14 cellular contexts compared by ENCODE assay signal in the genomic region with DNA sequence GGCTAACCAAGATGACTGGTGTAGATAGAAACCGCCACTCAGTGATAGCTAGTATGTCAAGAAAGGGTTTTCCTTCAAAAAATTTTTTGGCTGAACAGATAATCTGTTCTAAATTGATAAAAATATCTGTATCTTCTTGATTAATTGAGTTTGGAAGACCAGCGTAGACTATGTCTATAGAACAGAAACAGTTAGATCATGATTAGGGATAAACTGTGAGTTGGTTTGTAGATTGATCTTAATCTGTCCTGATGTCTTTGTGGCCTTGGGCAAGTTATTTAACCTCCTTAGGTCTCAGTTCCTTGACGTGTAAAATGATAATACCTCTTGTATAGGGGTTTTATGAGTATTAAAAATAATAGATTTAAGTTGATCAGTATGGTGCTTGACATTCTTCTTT. TPM values are rescaled to one million over a fixed set of nuclear protein-coding genes. Genes with fewer than 3 reads are reported as not detected.
DNase-seq lines count a peak whose midpoint lies in the region; ATAC-seq, FAIRE-seq and TF ChIP-seq lines count a peak whose summit lies in the region.
"Had no signal": no experiment of that assay in that cellular context is flagged by ENCODE, and none has a peak within 500 bp of the region (broad histone marks: within the 10 kb centered on the region; RNA-seq: fewer than 3 reads in every experiment).

No MANE protein-coding gene starts in this region.

- POLR2A ChIA-PET in SK-N-SH (lab: Yijun Ruan, JAX): no interaction called here

- no peak for FAIRE-seq in small intestine (lab: Jason Lieb, UNC)
- FAIRE-seq: frontal cortex had no signal

- H4K20me1 ChIP-seq in SK-N-SH (ENCODE audit: insufficient read depth): peaks cover 58% of the 10 kb centered on the region

- no peak for DNase-seq in T-helper 2 cell treated with Interferon-gamma antibody and Interleukin-4, amounts not matched to agents 5 μg/mL and 100 μg/mL, for 36 hours (ENCODE audit: low spot score)
- DNase-seq in T-helper 2 cell (no peak), SK-N-SH (no peak), esophagus muscularis mucosa (ENCODE audit: extremely low spot score) (no peak), small intestine (no peak), DMS79 treated with DMSO at 0.1 percent for 48 hours (lab: John Stamatoyannopoulos, UW) (no peak), NCI-H526 (lab: John Stamatoyannopoulos, UW) (no peak)
- no peak for DNase-seq in stimulated activated naive B cell treated with anti-CD40 and anti-IgM and Interleukin-4, amounts not matched to agents 10 μg/mL and 1 μg/mL and 100 μg/mL, for 72 hours
- DNase-seq: immature natural killer cell, NCI-H1092 treated with DMSO at 0.1 percent for 48 hours, posterior cingulate gyrus, SHP77 treated with DMSO at 0.1 percent for 48 hours had no signal

- H3K9me3 ChIP-seq in SK-N-SH (no peaks in the 10 kb centered on the region), esophagus muscularis mucosa (no peaks in the 10 kb centered on the region), small intestine (ENCODE audit: control insufficient read depth, low read depth) (no peaks in the 10 kb centered on the region)

- H3K9me3 Mint-ChIP-seq in T-helper 2 cell treated with Interferon-gamma antibody and Interleukin-4, amounts not matched to agents 5 μg/mL and 100 μg/mL, for 36 hours: no peaks in the 10 kb centered on the region
- H3K9me3 Mint-ChIP-seq in stimulated activated naive B cell treated with anti-CD40 and anti-IgM and Interleukin-4, amounts not matched to agents 10 μg/mL and 1 μg/mL and 100 μg/mL, for 72 hours: peaks cover 0 to 1% of the 10 kb centered on the region in 2 donors
- H3K9me3 Mint-ChIP-seq: immature natural killer cell, mesothelial cell of epicardium had no signal

- TF ChIP-seq POLR2A in esophagus muscularis mucosa (IDR thresholded peaks at IDR 0.05; ENCODE audit: low read depth): no peak

- 0 out of 2 replicates have a peak overlapping the region, but pooled peaks have one; percentile 89 for H3K4me2 ChIP-seq in SK-N-SH

- ATAC-seq in stimulated activated naive B cell treated with anti-CD40 and anti-IgM and Interleukin-4, amounts not matched to agents 10 μg/mL and 1 μg/mL and 100 μg/mL, for 72 hours (replicated peaks): no peak

- CTCF ChIA-PET in SK-N-SH (lab: Yijun Ruan, JAX): interaction anchor here (1.6 to 1.7 kb wide), 2 partner anchors 372 to 375 kb away, joined by 5 read pairs; no protein-coding TSS in a partner anchor

- H3K79me2 ChIP-seq in SK-N-SH (ENCODE audit: insufficient read depth): peaks cover 82% of the 10 kb centered on the region

- no peak overlapping the region for H3K27ac ChIP-seq in SK-N-SH (ENCODE audit: low read depth in 2 of 2, low read length in 1 of 2)
- peak overlapping the region; percentile 13 to 99 (median 70) for H3K27ac ChIP-seq in esophagus muscularis mucosa (replicated peaks in 1 of 4)
- no peak overlapping the region for H3K27ac ChIP-seq in small intestine (ENCODE audit: low read depth in 1 of 2, low read length in 1 of 2)

- H3K27ac Mint-ChIP-seq in T-helper 2 cell treated with Interferon-gamma antibody and Interleukin-4, amounts not matched to agents 5 μg/mL and 100 μg/mL, for 36 hours: no peak overlapping the region
- H3K27ac Mint-ChIP-seq in stimulated activated naive B cell treated with anti-CD40 and anti-IgM and Interleukin-4, amounts not matched to agents 10 μg/mL and 1 μg/mL and 100 μg/mL, for 72 hours: peak overlapping the region; percentile 81
- H3K27ac Mint-ChIP-seq: mesothelial cell of epicardium had no signal

- H3K4me3 Mint-ChIP-seq in T-helper 2 cell treated with Interferon-gamma antibody and Interleukin-4, amounts not matched to agents 5 μg/mL and 100 μg/mL, for 36 hours: peak overlapping the region; percentile 35
- peak overlapping the region; percentile 10 to 99 for H3K4me3 Mint-ChIP-seq in stimulated activated naive B cell treated with anti-CD40 and anti-IgM and Interleukin-4, amounts not matched to agents 10 μg/mL and 1 μg/mL and 100 μg/mL, for 72 hours
- H3K4me3 Mint-ChIP-seq: immature natural killer cell, mesothelial cell of epicardium had no signal

- no peak for TF ChIP-seq RAD21 in SK-N-SH (IDR thresholded peaks at IDR 0.05; ENCODE audit: low read length)

- H3K27me3 Mint-ChIP-seq in T-helper 2 cell treated with Interferon-gamma antibody and Interleukin-4, amounts not matched to agents 5 μg/mL and 100 μg/mL, for 36 hours (ENCODE audit: low read depth): no peaks in the 10 kb centered on the region
- no peaks in the 10 kb centered on the region for H3K27me3 Mint-ChIP-seq in stimulated activated naive B cell treated with anti-CD40 and anti-IgM and Interleukin-4, amounts not matched to agents 10 μg/mL and 1 μg/mL and 100 μg/mL, for 72 hours

- H3K36me3 Mint-ChIP-seq in T-helper 2 cell treated with Interferon-gamma antibody and Interleukin-4, amounts not matched to agents 5 μg/mL and 100 μg/mL, for 36 hours (ENCODE audit: low read depth): peaks cover 86% of the 10 kb centered on the region
- H3K36me3 Mint-ChIP-seq in stimulated activated naive B cell treated with anti-CD40 and anti-IgM and Interleukin-4, amounts not matched to agents 10 μg/mL and 1 μg/mL and 100 μg/mL, for 72 hours: peaks cover 79 to 80% of the 10 kb centered on the region in 2 donors

- no peak for TF ChIP-seq EP300 in SK-N-SH (IDR thresholded peaks at IDR 0.05; ENCODE audit: borderline replicate concordance in 1 of 2, low read depth in 1 of 2, low read length in 1 of 2)
- no peak for TF ChIP-seq EP300 in esophagus muscularis mucosa (IDR thresholded peaks at IDR 0.05)

- H3K4me3 ChIP-seq in SK-N-SH (ENCODE audit: low read depth in 2 of 2, low read length in 1 of 2): no peak overlapping the region; a peak in 1 of 4 replicates
- H3K4me3 ChIP-seq in esophagus muscularis mucosa: peak overlapping the region; percentile 89 to 96 (median 94)
- H3K4me3 ChIP-seq in small intestine (ENCODE audit: low read depth in 1 of 2, low read length in 2 of 2): peak overlapping the region in 1 of 2 donors; percentile 41

- intact Hi-C loops in esophagus muscularis mucosa (cut with DNase I): no loop called here

- WGBS in SK-N-SH (ENCODE audit: low lambda C conversion rate): 96% methylated on average over 3 of the region's 3 CpGs
- 87% methylated on average over 3 of the region's 3 CpGs for WGBS in esophagus muscularis mucosa
- 27 to 69% (median 45%) methylated on average over 3 of the region's 3 CpGs for WGBS in small intestine, 3 donors

- H3K4me1 ChIP-seq in SK-N-SH (ENCODE audit: control insufficient read depth in 1 of 2, insufficient read depth in 2 of 2, low read depth in 1 of 2, low read length in 1 of 2) (peaks cover 2 to 3% of the 10 kb centered on the region in 2 experiments; a peak in 3 of 4 replicates), esophagus muscularis mucosa (peaks cover 0 to 71% (median 53%) of the 10 kb centered on the region in 4 donors), small intestine (ENCODE audit: control insufficient read depth in 2 of 2, insufficient read depth in 1 of 2, low read depth in 1 of 2, low read length in 1 of 2) (peaks cover 0 to 9% of the 10 kb centered on the region in 2 donors)

- peaks cover 56% of the 10 kb centered on the region for H3K4me1 Mint-ChIP-seq in T-helper 2 cell treated with Interferon-gamma antibody and Interleukin-4, amounts not matched to agents 5 μg/mL and 100 μg/mL, for 36 hours (ENCODE audit: low read depth)
- H3K4me1 Mint-ChIP-seq in stimulated activated naive B cell treated with anti-CD40 and anti-IgM and Interleukin-4, amounts not matched to agents 10 μg/mL and 1 μg/mL and 100 μg/mL, for 72 hours: peaks cover 39 to 73% of the 10 kb centered on the region in 2 donors

- H3F3A ChIP-seq in SK-N-SH (replicated peaks; ENCODE audit: insufficient read depth): peaks cover 42% of the 10 kb centered on the region

- peaks cover 70 to 76% of the 10 kb centered on the region in 2 experiments for H3K36me3 ChIP-seq in SK-N-SH (replicated peaks in 1 of 2; ENCODE audit: control insufficient read depth in 1 of 2, insufficient read depth in 2 of 2, low read length in 1 of 2)
- peaks cover 65 to 75% (median 71%) of the 10 kb centered on the region in 4 donors for H3K36me3 ChIP-seq in esophagus muscularis mucosa
- H3K36me3 ChIP-seq in small intestine (ENCODE audit: control insufficient read depth in 2 of 2, insufficient read depth in 2 of 2, low read length in 2 of 2): peaks cover 12 to 33% of the 10 kb centered on the region in 2 donors

- H3K27me3 ChIP-seq in SK-N-SH (ENCODE audit: insufficient read depth) (no peaks in the 10 kb centered on the region), esophagus muscularis mucosa (no peaks in the 10 kb centered on the region), small intestine (ENCODE audit: control insufficient read depth in 2 of 2, insufficient read depth in 2 of 2, low read length in 2 of 2) (no peaks in the 10 kb centered on the region)

- H3K9ac ChIP-seq in SK-N-SH: no peak overlapping the region

- TF ChIP-seq CTCF in SK-N-SH (IDR thresholded peaks at IDR 0.05): no peak
- TF ChIP-seq CTCF in esophagus muscularis mucosa (IDR thresholded peaks at IDR 0.05): no peak

- H3K9me2 ChIP-seq in SK-N-SH: no peaks in the 10 kb centered on the region

- no peak overlapping the region for H2AFZ ChIP-seq in SK-N-SH (ENCODE audit: low read depth)

TF ChIP-seq in SK-N-SH, 30 proteins besides CTCF, POLR2A, EP300 and RAD21:
- TF ChIP-seq NFIC (IDR thresholded peaks at IDR 0.05; ENCODE audit: borderline replicate concordance) (no peak), RFX5 (IDR thresholded peaks at IDR 0.05; ENCODE audit: low read length) (no peak)

RNA-seq across cellular contexts. Expression of gene NFKBIZ, which starts 4.7 kb away (rescaled TPM):
- polyA plus RNA-seq in SK-N-SH (2012; rRNA removed) (59.9 and 70.9 TPM in 2 replicates), small intestine (10 to 100 TPM; 10.3 to 27.1 (median 23.7) TPM)
- 28.0 and 28.4 TPM in 2 replicates for polyA plus RNA-seq in SK-N-SH (2012; cell fraction: cytosol; rRNA removed)
- 221 and 343 TPM in 2 replicates for polyA plus RNA-seq in SK-N-SH (2012; cell fraction: nucleus; rRNA removed)
- total RNA-seq in esophagus muscularis mucosa: 100 to 1,000 TPM in 1 of 4 donors, 10 to 100 TPM in 3; 49.8 to 103 (median 95.4) TPM

Comparison
In these comparisons a context has a peak if more than half of its experiments do, and no peak if none do; other contexts are left out.
1. H3K27ac ChIP-seq: peak in esophagus muscularis mucosa (4 of 4); none in SK-N-SH (0 of 2) and small intestine (0 of 2).
2. H3K4me3 ChIP-seq: peak in esophagus muscularis mucosa (4 of 4); none in SK-N-SH (0 of 2).